16 cellular contexts compared by ENCODE assay signal in genomic region chr11:61951484-61952135, GRCh38. TPM values are rescaled to one million over a fixed set of nuclear protein-coding genes. Genes with fewer than 3 reads are reported as not detected.
"Had no signal": no experiment of that assay in that cellular context is flagged by ENCODE, and none has a peak within 500 bp of the region (broad histone marks: within the 10 kb centered on the region; RNA-seq: fewer than 3 reads in every experiment).

No MANE protein-coding gene starts in this region.

- H3K4me1 Mint-ChIP-seq: stimulated activated effector memory CD8-positive, alpha-beta T cell treated with anti-CD3 and anti-CD28 coated beads, Interleukin-12 subunit alpha, Interleukin-12 subunit beta, amount 100 ng/mL, for 72 hours had no signal

- H3K27ac ChIP-seq: heart left ventricle, pancreas, skin epidermis, upper lobe of left lung had no signal

- H3K4me3 ChIP-seq: heart left ventricle, pancreas, skin epidermis, upper lobe of left lung had no signal

- H3K36me3 ChIP-seq: pancreas, upper lobe of left lung had no signal

- H3K27me3 ChIP-seq: pancreas had no signal

- H3K9me3 Mint-ChIP-seq: activated naive CD8-positive, alpha-beta T cell treated with anti-CD3 and anti-CD28 coated beads for 36 hours; activated T-cell treated with anti-CD3 and anti-CD28 coated beads, Interleukin-2, amount 50 U/mL, for 24 hours; nephron; stimulated activated effector memory CD8-positive, alpha-beta T cell treated with anti-CD3 and anti-CD28 coated beads, Interleukin-12 subunit alpha, Interleukin-12 subunit beta, amount 100 ng/mL, for 72 hours; T-helper 1 cell treated with Interleukin-12 subunit alpha and Interleukin-12 subunit beta and Interleukin-4 antibody, amounts not matched to agents 30 μg/mL and 1 μg/mL, for 36 hours had no signal

- DNase-seq: activated CD4-positive, CD25-positive, alpha-beta regulatory T cell; activated effector memory CD4-positive, alpha-beta T cell treated with anti-CD3 and anti-CD28 coated beads, Interleukin-2, amount 50 U/mL, for 16 hours; activated naive CD8-positive, alpha-beta T cell treated with anti-CD3 and anti-CD28 coated beads for 36 hours; activated T-cell treated with anti-CD3 and anti-CD28 coated beads, Interleukin-2, amount 50 U/mL, for 24 hours; anterior cingulate cortex; effector CD4-positive, alpha-beta T cell; foreskin melanocyte; heart left ventricle had no signal

- H3K4me3 Mint-ChIP-seq: activated naive CD8-positive, alpha-beta T cell treated with anti-CD3 and anti-CD28 coated beads for 36 hours; activated T-cell treated with anti-CD3 and anti-CD28 coated beads, Interleukin-2, amount 50 U/mL, for 24 hours; nephron; stimulated activated effector memory CD8-positive, alpha-beta T cell treated with anti-CD3 and anti-CD28 coated beads, Interleukin-12 subunit alpha, Interleukin-12 subunit beta, amount 100 ng/mL, for 72 hours; T-helper 1 cell treated with Interleukin-12 subunit alpha and Interleukin-12 subunit beta and Interleukin-4 antibody, amounts not matched to agents 30 μg/mL and 1 μg/mL, for 36 hours had no signal

- H3K9me3 ChIP-seq: heart left ventricle, pancreas, upper lobe of left lung had no signal

- ATAC-seq: heart left ventricle; left lobe of liver; pancreas; stimulated activated effector memory CD8-positive, alpha-beta T cell treated with anti-CD3 and anti-CD28 coated beads, Interleukin-12 subunit alpha, Interleukin-12 subunit beta, amount 100 ng/mL, for 72 hours had no signal

- H3K27ac Mint-ChIP-seq: activated T-cell treated with anti-CD3 and anti-CD28 coated beads, Interleukin-2, amount 50 U/mL, for 24 hours; nephron; stimulated activated effector memory CD8-positive, alpha-beta T cell treated with anti-CD3 and anti-CD28 coated beads, Interleukin-12 subunit alpha, Interleukin-12 subunit beta, amount 100 ng/mL, for 72 hours; T-helper 1 cell treated with Interleukin-12 subunit alpha and Interleukin-12 subunit beta and Interleukin-4 antibody, amounts not matched to agents 30 μg/mL and 1 μg/mL, for 36 hours had no signal

- H3K36me3 Mint-ChIP-seq: activated naive CD8-positive, alpha-beta T cell treated with anti-CD3 and anti-CD28 coated beads for 36 hours; stimulated activated effector memory CD8-positive, alpha-beta T cell treated with anti-CD3 and anti-CD28 coated beads, Interleukin-12 subunit alpha, Interleukin-12 subunit beta, amount 100 ng/mL, for 72 hours had no signal

RNA-seq across cellular contexts. Expression of gene BEST1, which starts 1.5 kb away (rescaled TPM):
- total RNA-seq: endothelial cell of umbilical vein had no signal

RNA-seq across cellular contexts. Expression of gene RAB3IL1, which starts 34.2 kb away (rescaled TPM):
- total RNA-seq: activated naive CD8-positive, alpha-beta T cell treated with anti-CD3 and anti-CD28 coated beads for 36 hours had no signal
